In genomic region chr12:110071967-110072366, GRCh38 we compare ENCODE assay signal across 24 cellular contexts. TPM values are rescaled to one million over a fixed set of nuclear protein-coding genes. Genes with fewer than 3 reads are reported as not detected.
DNase-seq lines count a peak whose midpoint lies in the region; ATAC-seq and TF ChIP-seq lines count a peak whose summit lies in the region.
"Had no signal": no experiment of that assay in that cellular context is flagged by ENCODE, and none has a peak within 500 bp of the region (broad histone marks: within the 10 kb centered on the region; RNA-seq: fewer than 3 reads in every experiment).

No MANE protein-coding gene starts in this region.

- H4K20me1 ChIP-seq in BLaER1, result no peaks in the 10 kb centered on the region

- H3K9ac ChIP-seq in BLaER1, result no peak overlapping the region
- H3K9ac ChIP-seq: neural progenitor cell had no signal

- no peaks in the 10 kb centered on the region for H3K9me3 Mint-ChIP-seq in CD4-positive, alpha-beta T cell
- peaks cover 9% of the 10 kb centered on the region for H3K9me3 Mint-ChIP-seq in activated T-helper 1 cell treated with anti-CD3 and anti-CD28 coated beads, Interleukin-12 subunit alpha, Interleukin-12 subunit beta, Interleukin-2, Interleukin-4 antibody, amounts not matched to agents 30 ng/mL and 10 ng/mL and 1 ng/mL, durations not matched to agents 14 hours and 24 hours and 36 hours
- H3K9me3 Mint-ChIP-seq in immature natural killer cell, result no peaks in the 10 kb centered on the region
- H3K9me3 Mint-ChIP-seq: mesothelial cell of epicardium; neural progenitor cell; stimulated activated naive B cell treated with anti-CD40 and anti-IgM and Interleukin-4, amounts not matched to agents 10 μg/mL and 1 μg/mL and 100 μg/mL, for 72 hours had no signal

- H3K4me1 Mint-ChIP-seq in CD4-positive, alpha-beta T cell (ENCODE audit: low read depth), result peaks cover 20% of the 10 kb centered on the region
- H3K4me1 Mint-ChIP-seq in activated T-helper 1 cell treated with anti-CD3 and anti-CD28 coated beads, Interleukin-12 subunit alpha, Interleukin-12 subunit beta, Interleukin-2, Interleukin-4 antibody, amounts not matched to agents 30 ng/mL and 10 ng/mL and 1 ng/mL, durations not matched to agents 14 hours and 24 hours and 36 hours (ENCODE audit: low read depth), result peaks cover 55% of the 10 kb centered on the region
- H3K4me1 Mint-ChIP-seq in immature natural killer cell, result peaks cover 12 to 15% of the 10 kb centered on the region in 2 donors
- H3K4me1 Mint-ChIP-seq: neural progenitor cell had no signal

- 0 out of 2 replicates have a peak overlapping the region, but pooled peaks have one; percentile 80 for H3K4me2 ChIP-seq in BLaER1
- H3K4me2 ChIP-seq: neural progenitor cell had no signal

- H3K4me3 ChIP-seq in BLaER1, result no peak overlapping the region
- H3K4me3 ChIP-seq: left ventricle myocardium inferior, neural progenitor cell, prostate gland, SJSA1, transverse colon had no signal

- no peak for DNase-seq in CD4-positive, alpha-beta T cell
- no peak for DNase-seq in activated T-helper 1 cell treated with anti-CD3 and anti-CD28 coated beads, Interleukin-12 subunit alpha, Interleukin-12 subunit beta, Interleukin-2, Interleukin-4 antibody, amounts not matched to agents 30 ng/mL and 10 ng/mL and 1 ng/mL, durations not matched to agents 14 hours and 24 hours and 36 hours (ENCODE audit: low spot score)
- no peak for DNase-seq in immature natural killer cell
- no peak for DNase-seq in anterior cingulate cortex (lab: John Stamatoyannopoulos, UW)
- DNase-seq in AG08396 (ENCODE audit: low spot score), result no peak
- no peak for DNase-seq in HuH-7.5 (ENCODE audit: low spot score)
- DNase-seq: dermis blood vessel endothelial cell; left ventricle myocardium inferior; NCI-H1105 treated with DMSO at 0.1 percent for 48 hours; NCI-H2081 treated with DMSO at 0.1 percent for 48 hours; NCI-H510A; NK-92 treated with Interleukin-12 subunit alpha and Interleukin-12 subunit beta, amount 100 ng/mL, for 24 hours; stimulated activated CD4-positive, alpha-beta T cell treated with anti-CD3 and anti-CD28 coated beads, Interleukin-1b, Interleukin-23, amount 100 ng/mL, for 48 hours; stimulated activated naive B cell treated with anti-CD40 and anti-IgM and Interleukin-4, amounts not matched to agents 10 μg/mL and 1 μg/mL and 100 μg/mL, for 72 hours; T-helper 9 cell; transverse colon had no signal

- POLR2A ChIA-PET in CD4-positive, alpha-beta T cell (lab: Charles Lee), result interaction anchor here (0.6 kb wide), 1 partner anchor 371 kb away, joined by 3 read pairs; no protein-coding TSS in a partner anchor

- no peak for TF ChIP-seq CTCF in CD4-positive, alpha-beta T cell (IDR thresholded peaks at IDR 0.05)

- H3K36me3 Mint-ChIP-seq in CD4-positive, alpha-beta T cell (ENCODE audit: low read depth), result no peaks in the 10 kb centered on the region
- H3K36me3 Mint-ChIP-seq in activated T-helper 1 cell treated with anti-CD3 and anti-CD28 coated beads, Interleukin-12 subunit alpha, Interleukin-12 subunit beta, Interleukin-2, Interleukin-4 antibody, amounts not matched to agents 30 ng/mL and 10 ng/mL and 1 ng/mL, durations not matched to agents 14 hours and 24 hours and 36 hours (ENCODE audit: low read depth), result peaks cover 18% of the 10 kb centered on the region
- H3K36me3 Mint-ChIP-seq in immature natural killer cell, result no peaks in the 10 kb centered on the region
- H3K36me3 Mint-ChIP-seq: mesothelial cell of epicardium; neural progenitor cell; stimulated activated naive B cell treated with anti-CD40 and anti-IgM and Interleukin-4, amounts not matched to agents 10 μg/mL and 1 μg/mL and 100 μg/mL, for 72 hours; WTC11 had no signal

- intact Hi-C loops in CD4-positive, alpha-beta T cell (cut with DNase I, micrococcal nuclease), result no loop called here
- intact Hi-C loops in activated T-helper 1 cell treated with anti-CD3 and anti-CD28 coated beads, Interleukin-12 subunit alpha, Interleukin-12 subunit beta, Interleukin-2, Interleukin-4 antibody, amounts not matched to agents 30 ng/mL and 10 ng/mL and 1 ng/mL, durations not matched to agents 14 hours and 24 hours and 36 hours (cut with micrococcal nuclease), result no loop called here

- no peaks in the 10 kb centered on the region for H3K27me3 ChIP-seq in BLaER1
- no peaks in the 10 kb centered on the region for H3K27me3 ChIP-seq in CD4-positive, alpha-beta T cell (ENCODE audit: control insufficient read depth, insufficient read depth, low read length)
- H3K27me3 ChIP-seq: breast epithelium, neural progenitor cell, SJSA1, transverse colon had no signal

- no peak overlapping the region for H3K27ac Mint-ChIP-seq in CD4-positive, alpha-beta T cell
- peak overlapping the region; percentile 64 for H3K27ac Mint-ChIP-seq in activated T-helper 1 cell treated with anti-CD3 and anti-CD28 coated beads, Interleukin-12 subunit alpha, Interleukin-12 subunit beta, Interleukin-2, Interleukin-4 antibody, amounts not matched to agents 30 ng/mL and 10 ng/mL and 1 ng/mL, durations not matched to agents 14 hours and 24 hours and 36 hours
- H3K27ac Mint-ChIP-seq in immature natural killer cell, result no peak overlapping the region
- H3K27ac Mint-ChIP-seq: mesothelial cell of epicardium; neural progenitor cell; stimulated activated naive B cell treated with anti-CD40 and anti-IgM and Interleukin-4, amounts not matched to agents 10 μg/mL and 1 μg/mL and 100 μg/mL, for 72 hours; WTC11 had no signal

- H3K27ac ChIP-seq in BLaER1, result no peak overlapping the region
- no peak overlapping the region for H3K27ac ChIP-seq in CD4-positive, alpha-beta T cell (ENCODE audit: low read depth, low read length)
- H3K27ac ChIP-seq: breast epithelium, left ventricle myocardium inferior, neural progenitor cell, prostate gland, SJSA1, transverse colon had no signal

- CTCF ChIA-PET in CD4-positive, alpha-beta T cell (lab: Charles Lee), result no interaction called here

- no peaks in the 10 kb centered on the region for H3K9me3 ChIP-seq in BLaER1
- H3K9me3 ChIP-seq in CD4-positive, alpha-beta T cell (ENCODE audit: control insufficient read depth, low read length), result no peaks in the 10 kb centered on the region
- H3K9me3 ChIP-seq: breast epithelium, left ventricle myocardium inferior, prostate gland, SJSA1, transverse colon had no signal

- H3K4me1 ChIP-seq in BLaER1, result peaks cover 23% of the 10 kb centered on the region
- H3K4me1 ChIP-seq: neural progenitor cell, prostate gland had no signal

- H3K36me3 ChIP-seq in BLaER1, result 0 out of 2 replicates have a peak, but pooled peaks cover 4% of the 10 kb centered on the region
- H3K36me3 ChIP-seq: breast epithelium, left ventricle myocardium inferior, neural progenitor cell, prostate gland, SJSA1, transverse colon had no signal

- no peak for ATAC-seq in CD4-positive, alpha-beta T cell (ENCODE audit: poor library complexity)
- ATAC-seq: Panc1; stimulated activated naive B cell treated with anti-CD40 and anti-IgM and Interleukin-4, amounts not matched to agents 10 μg/mL and 1 μg/mL and 100 μg/mL, for 72 hours; WTC11 had no signal

- peak overlapping the region; percentile 32 for H3K4me3 Mint-ChIP-seq in CD4-positive, alpha-beta T cell
- peak overlapping the region; percentile 84 for H3K4me3 Mint-ChIP-seq in activated T-helper 1 cell treated with anti-CD3 and anti-CD28 coated beads, Interleukin-12 subunit alpha, Interleukin-12 subunit beta, Interleukin-2, Interleukin-4 antibody, amounts not matched to agents 30 ng/mL and 10 ng/mL and 1 ng/mL, durations not matched to agents 14 hours and 24 hours and 36 hours
- H3K4me3 Mint-ChIP-seq in immature natural killer cell, result peak overlapping the region in 3 of 5 donors; percentile 12 to 91 (median 43)
- H3K4me3 Mint-ChIP-seq: mesothelial cell of epicardium, neural progenitor cell, WTC11 had no signal

- no peaks in the 10 kb centered on the region for H3K27me3 Mint-ChIP-seq in CD4-positive, alpha-beta T cell
- H3K27me3 Mint-ChIP-seq in activated T-helper 1 cell treated with anti-CD3 and anti-CD28 coated beads, Interleukin-12 subunit alpha, Interleukin-12 subunit beta, Interleukin-2, Interleukin-4 antibody, amounts not matched to agents 30 ng/mL and 10 ng/mL and 1 ng/mL, durations not matched to agents 14 hours and 24 hours and 36 hours (ENCODE audit: insufficient read depth), result no peaks in the 10 kb centered on the region
- peaks cover 0 to 9% (median 3%) of the 10 kb centered on the region in 3 donors for H3K27me3 Mint-ChIP-seq in immature natural killer cell (ENCODE audit: low read depth in 3 of 3)
- H3K27me3 Mint-ChIP-seq: stimulated activated naive B cell treated with anti-CD40 and anti-IgM and Interleukin-4, amounts not matched to agents 10 μg/mL and 1 μg/mL and 100 μg/mL, for 72 hours had no signal

RNA-seq across cellular contexts. Expression of gene C12orf76, which starts 23.6 kb away (rescaled TPM):
- total RNA-seq in CD4-positive, alpha-beta T cell, result 10 to 100 TPM in 1 of 2 experiments, 1 to 10 TPM in 1; 9.8 to 12.6 TPM
- total RNA-seq in activated T-helper 1 cell treated with anti-CD3 and anti-CD28 coated beads, Interleukin-12 subunit alpha, Interleukin-12 subunit beta, Interleukin-2, Interleukin-4 antibody, amounts not matched to agents 30 ng/mL and 10 ng/mL and 1 ng/mL, durations not matched to agents 14 hours and 24 hours and 36 hours, result 20.3 and 20.8 TPM in 2 replicates
- 10 to 100 TPM in 2 of 3 donors, 1 to 10 TPM in 1; 9.8 to 17.7 (median 13.6) TPM for polyA plus RNA-seq in immature natural killer cell

RNA-seq across cellular contexts. Expression of gene IFT81, which starts 52.2 kb away (rescaled TPM):
- 1 to 10 TPM in 1 of 2 experiments, under 1 TPM in 1; 0.41 to 1.1 TPM for total RNA-seq in CD4-positive, alpha-beta T cell
- total RNA-seq in activated T-helper 1 cell treated with anti-CD3 and anti-CD28 coated beads, Interleukin-12 subunit alpha, Interleukin-12 subunit beta, Interleukin-2, Interleukin-4 antibody, amounts not matched to agents 30 ng/mL and 10 ng/mL and 1 ng/mL, durations not matched to agents 14 hours and 24 hours and 36 hours, result 0.91 and 1.2 TPM in 2 replicates
- under 1 TPM in 2 of 3 donors, not detected in 1; 0.54 TPM for polyA plus RNA-seq in immature natural killer cell

Comparison
In these comparisons a context has a peak if more than half of its experiments do, and no peak if none do; other contexts are left out.
1. H3K4me3 Mint-ChIP-seq: peak in every context shown above with its lines; median percentile 84 in activated T-helper 1 cell treated with anti-CD3 and anti-CD28 coated beads, Interleukin-12 subunit alpha, Interleukin-12 subunit beta, Interleukin-2, Interleukin-4 antibody, amounts not matched to agents 30 ng/mL and 10 ng/mL and 1 ng/mL, durations not matched to agents 14 hours and 24 hours and 36 hours; 43 in immature natural killer cell; 32 in CD4-positive, alpha-beta T cell.